8 cellular contexts compared by ENCODE assay signal in the genomic region with DNA sequence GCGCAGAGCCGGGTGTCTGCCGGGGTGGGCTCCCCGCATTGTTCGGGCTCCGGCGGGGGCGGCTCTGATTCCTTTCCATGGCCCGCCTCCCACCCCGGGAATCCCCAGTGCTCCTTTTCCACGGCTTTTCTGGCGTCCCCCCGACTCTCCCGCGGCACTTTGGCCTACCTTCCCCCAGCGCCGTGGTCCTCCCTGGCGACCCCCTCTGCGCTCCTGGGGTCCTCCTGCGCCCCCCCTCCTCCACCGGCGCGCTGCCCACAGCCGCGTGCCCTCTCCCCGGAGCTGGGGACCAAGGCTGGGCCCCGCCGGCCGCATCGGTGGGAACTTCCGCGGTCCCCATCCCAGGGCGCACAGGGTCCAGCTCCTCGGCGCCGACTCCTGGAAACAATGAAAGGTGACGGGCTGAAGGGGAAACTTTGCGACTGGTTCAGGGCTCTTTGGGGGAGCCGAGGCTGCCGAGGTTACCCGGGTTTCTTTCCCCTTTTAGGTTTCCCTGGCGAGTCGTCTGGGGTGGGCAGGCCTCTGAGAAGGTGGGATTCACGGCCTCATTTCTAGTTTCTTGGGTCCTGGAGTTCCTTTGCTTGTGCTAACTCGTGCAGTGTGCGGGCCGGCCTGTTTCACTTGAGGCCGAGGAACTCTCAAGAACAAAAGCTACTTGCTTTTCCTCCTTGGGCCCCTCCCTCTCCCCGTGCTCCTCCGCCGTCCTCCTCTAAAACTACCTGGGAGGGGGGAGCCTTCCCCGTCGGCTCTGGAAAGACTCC. TPM values are rescaled to one million over a fixed set of nuclear protein-coding genes. Genes with fewer than 3 reads are reported as not detected.
DNase-seq lines count a peak whose midpoint lies in the region; FAIRE-seq and TF ChIP-seq lines count a peak whose summit lies in the region.

No MANE protein-coding gene starts in this region.

- WGBS in small intestine, 3 donors = 1 to 2% (median 1%) methylated on average over 50 to 53 of the region's 53 CpGs

- H3K4me1 ChIP-seq in iPS-18a (ENCODE audit: control insufficient read depth, low read depth, low read length) = peaks cover 33% of the 10 kb centered on the region
- H3K4me1 ChIP-seq in small intestine (ENCODE audit: control insufficient read depth in 2 of 2, insufficient read depth in 1 of 2, low read depth in 1 of 2, low read length in 1 of 2) = no peaks in the 10 kb centered on the region

- TF ChIP-seq CTCF in GM10266 (IDR thresholded peaks at IDR 0.05; ENCODE audit: control insufficient read depth, insufficient read depth, low read depth, missing control alignments) = peak; percentile 9

- H3K9ac ChIP-seq in SK-N-MC (ENCODE audit: insufficient read length) = peak overlapping the region; percentile 93
- peak overlapping the region; percentile 92 for H3K9ac ChIP-seq in iPS-18a (ENCODE audit: low read length)

- FAIRE-seq in small intestine (lab: Jason Lieb, UNC) = no peak

- H3K4me3 ChIP-seq in SK-N-MC = peak overlapping the region; percentile 80
- peak overlapping the region; percentile 86 for H3K4me3 ChIP-seq in iPS-18a (ENCODE audit: low read length)
- peak overlapping the region; percentile 74 to 80 for H3K4me3 ChIP-seq in small intestine (ENCODE audit: low read depth in 1 of 2, low read length in 2 of 2)

- H3K27ac ChIP-seq in SK-N-MC = peak overlapping the region; percentile 97
- peak overlapping the region; percentile 72 for H3K27ac ChIP-seq in iPS-18a (ENCODE audit: low read length)
- peak overlapping the region; percentile 99 to 100 for H3K27ac ChIP-seq in small intestine (ENCODE audit: low read depth in 1 of 2, low read length in 1 of 2)

- DNase-seq in GM10266 (ENCODE audit: extremely low spot score) = peak; percentile 24
- DNase-seq in SK-N-MC (ENCODE audit: low read depth, low spot score) = no peak
- peak; percentile 81 for DNase-seq in astrocyte of the hippocampus (ENCODE audit: low read depth, low spot score)
- peak; percentile 74 for DNase-seq in small intestine
- no peak for DNase-seq in NK-92 (lab: John Stamatoyannopoulos, UW; ENCODE audit: unreplicated experiment)
- no peak for DNase-seq in hepatic stellate cell (ENCODE audit: low spot score)
- no peak for DNase-seq in OCI-M2 (lab: John Stamatoyannopoulos, UW; ENCODE audit: unreplicated experiment)

- no peaks in the 10 kb centered on the region for H3K27me3 ChIP-seq in iPS-18a (ENCODE audit: control insufficient read depth, insufficient read depth, low read length)
- H3K27me3 ChIP-seq in small intestine (ENCODE audit: control insufficient read depth in 2 of 2, insufficient read depth in 2 of 2, low read length in 2 of 2) = no peaks in the 10 kb centered on the region

- H3K9me3 ChIP-seq in SK-N-MC (ENCODE audit: low read depth, low read length) = no peaks in the 10 kb centered on the region
- H3K9me3 ChIP-seq in iPS-18a (ENCODE audit: control insufficient read depth, low read depth, low read length) = no peaks in the 10 kb centered on the region
- no peaks in the 10 kb centered on the region for H3K9me3 ChIP-seq in small intestine (ENCODE audit: control insufficient read depth, low read depth)

- H3K36me3 ChIP-seq in SK-N-MC (ENCODE audit: insufficient read depth, low read length) (peaks cover 18% of the 10 kb centered on the region), iPS-18a (ENCODE audit: control insufficient read depth, low read depth, low read length) (peaks cover 14% of the 10 kb centered on the region), small intestine (ENCODE audit: control insufficient read depth in 2 of 2, insufficient read depth in 2 of 2, low read length in 2 of 2) (peaks cover 0 to 1% of the 10 kb centered on the region in 2 donors)

RNA-seq across cellular contexts. Expression of a gene that starts 2.2 kb away (rescaled TPM):
- polyA plus RNA-seq in small intestine = 10 to 100 TPM; 20.0 to 47.9 (median 22.6) TPM

Comparison
In these comparisons a context has a peak if more than half of its experiments do, and no peak if none do; other contexts are left out.
1. DNase-seq: peak in GM10266 (single experiment), astrocyte of the hippocampus (single experiment) and small intestine (single experiment); none in SK-N-MC (single experiment), NK-92 (single experiment), hepatic stellate cell (single experiment) and OCI-M2 (single experiment).
2. Peak in every context shown above with its lines, with median percentiles within 50 percentile points of each other: H3K27ac ChIP-seq and H3K4me3 ChIP-seq.